ENCODE assay signal across 1 cellular context in the genomic region with DNA sequence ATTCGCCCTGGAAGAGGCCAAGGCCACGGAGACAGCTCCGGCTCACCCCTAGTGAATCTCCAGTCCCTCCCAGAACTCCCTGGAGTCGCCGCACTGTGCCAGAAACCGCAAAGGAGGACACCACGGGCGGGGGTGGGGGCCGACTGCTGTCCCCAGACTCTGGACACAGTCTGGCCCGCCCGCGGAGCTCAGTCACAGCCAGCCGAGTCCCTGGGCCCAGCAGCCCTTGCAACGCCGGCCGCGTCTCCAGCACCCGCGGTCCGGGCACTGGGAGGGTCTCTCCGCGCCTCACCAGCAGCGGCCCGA.
TF ChIP-seq lines count a peak whose summit lies in the region.

No MANE protein-coding gene starts in this region.

TF ChIP-seq in HCT116, 20 proteins besides CTCF, POLR2A, EP300 and RAD21 (continued from another document):
- no peak for TF ChIP-seq ZBTB33 (IDR thresholded peaks at IDR 0.05; ENCODE audit: extremely low read depth, insufficient replicate concordance, low read length)
- TF ChIP-seq TCF7L2 (IDR thresholded peaks at IDR 0.05; ENCODE audit: borderline replicate concordance, extremely low read depth, insufficient read depth, insufficient read length) = no peak
- TF ChIP-seq FOSL1 (IDR thresholded peaks at IDR 0.05; ENCODE audit: low read depth) = no peak
- TF ChIP-seq EZH2phosphoT487 (IDR thresholded peaks at IDR 0.05; ENCODE audit: borderline replicate concordance) = no peak
- TF ChIP-seq SIN3A (IDR thresholded peaks at IDR 0.05; ENCODE audit: low read depth) = no peak
- no peak for TF ChIP-seq YY1 (IDR thresholded peaks at IDR 0.05; ENCODE audit: extremely low read depth, insufficient replicate concordance, low read depth, low read length)
- no peak for TF ChIP-seq CBX3 (IDR thresholded peaks at IDR 0.05; ENCODE audit: low read depth)
- TF ChIP-seq ZFX (IDR thresholded peaks at IDR 0.05) = no peak
- TF ChIP-seq EGR1 (IDR thresholded peaks at IDR 0.05; ENCODE audit: low read depth) = no peak
